ENCODE assay signal across 21 cellular contexts in the genomic region with DNA sequence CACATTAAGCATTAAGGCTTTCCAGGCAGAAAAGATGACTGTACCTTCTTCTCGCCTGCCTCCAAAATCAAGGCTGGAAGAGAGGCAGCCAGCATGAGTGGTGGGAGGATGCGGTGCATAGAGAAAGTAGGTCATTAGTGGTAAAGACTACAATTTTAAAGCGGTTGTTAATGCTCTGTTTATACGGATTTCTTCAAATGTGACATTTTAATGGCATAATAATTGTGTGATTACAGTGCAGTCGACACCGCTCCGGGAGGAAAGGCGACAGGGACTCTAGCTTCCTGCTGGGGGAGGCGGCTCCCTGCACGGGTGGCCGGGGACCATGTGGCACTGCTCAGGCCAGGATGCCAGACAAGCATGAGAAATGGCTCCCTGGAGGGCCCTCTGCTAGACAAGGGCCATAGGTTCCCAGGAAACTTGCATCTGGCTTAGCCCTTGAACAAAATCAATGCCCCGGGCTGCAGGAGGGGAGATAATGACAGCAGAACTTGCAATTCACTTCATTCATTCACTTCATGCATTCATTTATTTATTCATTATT.
DNase-seq lines count a peak whose midpoint lies in the region; ATAC-seq and TF ChIP-seq lines count a peak whose summit lies in the region.
"Had no signal": no experiment of that assay in that cellular context is flagged by ENCODE, and none has a peak within 500 bp of the region (broad histone marks: within the 10 kb centered on the region; RNA-seq: fewer than 3 reads in every experiment).

No MANE protein-coding gene starts in this region.

- in situ Hi-C loops in KBM-7 (cut with MboI; ENCODE audit: low pct_unique_long_range_greater_than_20kb, low sequenced_read_pairs), result no loop called here

- H4K20me1 ChIP-seq in SK-N-SH (ENCODE audit: insufficient read depth), result no peaks in the 10 kb centered on the region

- no peaks in the 10 kb centered on the region for H3K27me3 ChIP-seq in SK-N-SH (ENCODE audit: insufficient read depth)

- CTCF ChIA-PET in SK-N-SH (lab: Yijun Ruan, JAX), result interaction anchor here (1.5 to 2.9 kb wide), 2 partner anchors 129 to 162 kb away, joined by 4 to 12 read pairs; partner anchors contain the start of gene GALNT14

- ATAC-seq in left lobe of liver, result peak; percentile 40
- ATAC-seq in GM19035 (IDR thresholded peaks at IDR 0.05; ENCODE audit: unreplicated experiment), result no peak
- ATAC-seq in left cardiac atrium, result no peak
- ATAC-seq: activated T-cell treated with anti-CD3 and anti-CD28 coated beads, Interleukin-2, amount 50 U/mL, for 72 hours had no signal

- no peak overlapping the region for H3K4me2 ChIP-seq in SK-N-SH

- H3F3A ChIP-seq in SK-N-SH (replicated peaks; ENCODE audit: insufficient read depth), result no peaks in the 10 kb centered on the region

- no peaks in the 10 kb centered on the region for H3K9me3 ChIP-seq in SK-N-SH
- H3K9me3 ChIP-seq: HAP-1, prostate gland had no signal

- POLR2A ChIA-PET in SK-N-SH (lab: Yijun Ruan, JAX), result no interaction called here

- no peaks in the 10 kb centered on the region for H3K9me2 ChIP-seq in SK-N-SH

- no peaks in the 10 kb centered on the region for H3K36me3 ChIP-seq in SK-N-SH (replicated peaks in 1 of 2; ENCODE audit: control insufficient read depth in 1 of 2, insufficient read depth in 2 of 2, low read length in 1 of 2)
- H3K36me3 ChIP-seq: HAP-1, prostate gland, WERI-Rb-1 had no signal

- peak; percentile 94 for DNase-seq in COR-L47 (lab: John Stamatoyannopoulos, UW)
- DNase-seq in NCI-H1092 treated with DMSO at 0.1 percent for 48 hours (lab: John Stamatoyannopoulos, UW), result peak; percentile 45
- peak; percentile 67 for DNase-seq in SK-N-SH
- DNase-seq in left lobe of liver (ENCODE audit: low spot score), result no peak
- DNase-seq in KBM-7, result no peak
- DNase-seq in left cardiac atrium, result no peak
- DNase-seq in NOMO-1 (lab: John Stamatoyannopoulos, UW; ENCODE audit: unreplicated experiment in 2 of 2), result no peak
- DNase-seq: activated CD4-positive, alpha-beta T cell treated with anti-CD3 and anti-CD28 coated beads, Interleukin-2, amount 10 ng/mL, durations not matched to agents 24 days and 14 days; activated naive CD4-positive, alpha-beta T cell treated with anti-CD3 and anti-CD28 coated beads, Interleukin-2, amount 10 ng/mL, durations not matched to agents 7 days and 5 days; activated T-cell treated with anti-CD3 and anti-CD28 coated beads, Interleukin-2, amount 50 U/mL, for 72 hours; CD4-positive, alpha-beta memory T cell; islet precursor cell; Kasumi-1; NCI-H82; OCI-M1; trophoblast cell; WERI-Rb-1 had no signal

- no peak for TF ChIP-seq RAD21 in SK-N-SH (IDR thresholded peaks at IDR 0.05; ENCODE audit: low read length)

- H3K9ac ChIP-seq in SK-N-SH, result no peak overlapping the region

- no peak for TF ChIP-seq CTCF in SK-N-SH (IDR thresholded peaks at IDR 0.05)

- H3K4me3 ChIP-seq in SK-N-SH (ENCODE audit: low read depth in 2 of 2, low read length in 1 of 2), result no peak overlapping the region
- H3K4me3 ChIP-seq: HAP-1, lung, prostate gland had no signal

- TF ChIP-seq EP300 in SK-N-SH (IDR thresholded peaks at IDR 0.05; ENCODE audit: borderline replicate concordance in 1 of 2, low read depth in 1 of 2, low read length in 1 of 2), result no peak

- WGBS in SK-N-SH (ENCODE audit: low lambda C conversion rate), result 43% methylated on average over 12 of the region's 12 CpGs

- intact Hi-C loops in left cardiac atrium (cut with DNase I), result no loop called here

- no peaks in the 10 kb centered on the region for H3K79me2 ChIP-seq in SK-N-SH (ENCODE audit: insufficient read depth)

- H3K4me1 ChIP-seq in SK-N-SH (ENCODE audit: control insufficient read depth in 1 of 2, insufficient read depth in 2 of 2, low read depth in 1 of 2, low read length in 1 of 2), result peaks cover 0 to 64% of the 10 kb centered on the region in 2 experiments; a peak in 3 of 4 replicates
- H3K4me1 ChIP-seq: HAP-1, prostate gland had no signal

- no peak overlapping the region for H2AFZ ChIP-seq in SK-N-SH (ENCODE audit: low read depth)

- peak overlapping the region in 1 of 2 experiments; percentile 60; a peak in 2 of 4 replicates for H3K27ac ChIP-seq in SK-N-SH (ENCODE audit: low read depth in 2 of 2, low read length in 1 of 2)
- H3K27ac ChIP-seq: prostate gland, WERI-Rb-1 had no signal

TF ChIP-seq in SK-N-SH, 30 proteins besides CTCF, POLR2A, EP300 and RAD21:
- TF ChIP-seq TAF1 (IDR thresholded peaks at IDR 0.05; ENCODE audit: borderline replicate concordance, low read depth, low read length), result no peak
- peak; percentile 47; the same call in 1 of the 2 replicates for TF ChIP-seq MXI1 (IDR thresholded peaks at IDR 0.05; ENCODE audit: low read depth, low read length)

Comparison
In these comparisons a context has a peak if more than half of its experiments do, and no peak if none do; other contexts are left out.
1. DNase-seq: peak in COR-L47 (single experiment), NCI-H1092 treated with DMSO at 0.1 percent for 48 hours (single experiment) and SK-N-SH (single experiment); none in left lobe of liver (single experiment), KBM-7 (single experiment), left cardiac atrium (single experiment) and NOMO-1 (0 of 2).